Comparison of ENCODE assay signal across 1 cellular context in the genomic region with DNA sequence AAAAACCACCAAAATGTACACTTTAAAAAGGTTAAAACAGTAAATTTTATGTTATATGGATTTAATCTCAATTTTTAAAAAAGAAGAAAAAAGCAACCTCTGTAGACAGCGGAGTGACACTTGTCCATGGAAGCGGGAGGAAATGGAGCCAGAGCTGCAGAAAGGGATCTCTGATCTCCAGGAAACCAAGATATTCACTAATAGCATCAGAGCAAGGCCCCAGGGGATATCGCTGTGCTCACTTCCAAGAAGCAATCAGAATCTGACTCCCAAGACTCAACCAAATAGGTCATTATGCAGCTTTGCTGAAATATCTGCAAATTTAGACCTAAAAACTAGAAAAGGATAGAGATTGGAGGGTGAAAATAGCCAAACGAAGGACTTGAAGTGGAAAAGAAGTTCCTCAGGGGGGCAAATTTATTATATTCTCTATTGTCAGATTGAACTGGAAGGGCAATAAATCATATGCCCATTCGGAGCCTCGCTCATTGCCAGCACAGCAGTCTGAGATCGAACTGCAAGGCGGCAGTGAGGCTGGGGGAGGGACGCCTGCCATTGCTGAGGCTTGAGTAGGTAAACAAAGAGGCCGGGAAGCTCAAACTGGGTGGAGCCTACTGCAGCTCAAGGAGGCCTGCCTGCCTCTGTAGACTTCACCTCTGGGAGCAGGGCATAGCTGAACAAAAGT.
TF ChIP-seq lines count a peak whose summit lies in the region.

No MANE protein-coding gene starts in this region.

TF ChIP-seq in HepG2, 621 proteins besides CTCF, POLR2A, EP300 and RAD21 (continued from another document):
- TF ChIP-seq CSRNP1 (CRISPR knock-in tag; IDR thresholded peaks at IDR 0.05) (no peak), ZNF180 (CRISPR knock-in tag; IDR thresholded peaks at IDR 0.05; ENCODE audit: borderline replicate concordance, low read depth) (no peak), REST (IDR thresholded peaks at IDR 0.05; ENCODE audit: borderline replicate concordance in 1 of 2, low read depth in 1 of 2, low read length in 2 of 2) (no peak), CC2D1A (CRISPR knock-in tag; IDR thresholded peaks at IDR 0.05) (no peak)
